In the genomic region with DNA sequence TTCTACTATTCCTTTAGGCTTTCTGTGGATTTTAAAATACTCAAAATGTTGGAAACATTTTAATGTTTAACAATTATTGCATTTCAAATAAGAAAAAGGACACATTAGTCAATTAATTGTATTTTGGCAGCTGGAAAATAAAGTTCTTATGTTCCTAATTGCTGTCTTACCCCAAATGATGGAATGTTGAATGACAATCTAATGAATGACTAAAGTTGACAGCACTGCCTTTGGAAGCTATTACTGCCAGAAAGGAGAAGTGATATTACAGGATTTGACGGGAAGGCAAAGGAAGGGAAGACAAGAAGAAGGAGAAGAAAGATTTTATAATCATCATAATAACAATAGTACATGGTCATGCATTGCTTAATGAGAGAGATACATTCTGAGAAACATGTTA, we compare ENCODE assay signal across 6 cellular contexts. TPM values are rescaled to one million over a fixed set of nuclear protein-coding genes. Genes with fewer than 3 reads are reported as not detected.
"Had no signal": no experiment of that assay in that cellular context is flagged by ENCODE, and none has a peak within 500 bp of the region (broad histone marks: within the 10 kb centered on the region; RNA-seq: fewer than 3 reads in every experiment).

No MANE protein-coding gene starts in this region.

- H3K4me3 ChIP-seq: K562 had no signal

- H3K27ac ChIP-seq: HL-60 had no signal

- DNase-seq: IMR-90, KBM-7 had no signal

RNA-seq across cellular contexts. Expression of gene TMEM229A, which starts 23.4 kb away (rescaled TPM):
- polyA plus RNA-seq: HepG2, IgD-negative memory B cell, IMR-90, K562 had no signal
